10 cellular contexts compared by ENCODE assay signal in the genomic region with DNA sequence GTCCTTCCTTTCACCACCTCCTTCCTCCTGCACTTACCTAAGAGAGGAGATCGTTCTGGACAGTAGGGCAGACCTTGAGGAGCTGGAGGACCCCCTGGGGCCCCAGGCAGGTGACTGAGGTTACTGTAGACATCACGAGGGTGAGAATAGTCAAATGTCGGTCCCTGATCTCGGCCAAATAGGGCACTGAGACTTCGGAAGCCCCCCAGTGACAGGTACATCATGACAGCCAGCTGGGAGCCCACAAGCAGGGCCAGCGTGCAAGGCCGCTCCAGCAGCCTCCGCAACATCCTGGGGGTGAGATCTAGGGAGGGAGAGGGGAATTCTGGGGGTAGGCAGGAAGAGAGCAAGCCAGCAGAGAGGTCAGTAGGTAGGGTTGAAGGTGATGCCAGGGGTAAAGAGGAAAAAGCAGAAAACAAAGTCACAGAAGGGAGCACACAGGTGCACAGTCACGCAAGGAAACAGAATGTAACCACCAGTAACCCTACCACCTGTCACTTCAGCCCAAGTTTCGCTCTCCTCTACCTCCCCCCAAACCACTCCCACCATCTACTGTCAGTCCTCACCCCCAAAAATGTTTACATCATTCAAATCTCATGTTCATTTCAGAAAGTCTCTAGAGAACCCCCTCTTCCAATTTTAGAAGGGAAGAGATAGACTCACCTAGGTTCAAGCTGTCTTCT. TPM values are rescaled to one million over a fixed set of nuclear protein-coding genes. Genes with fewer than 3 reads are reported as not detected.
DNase-seq lines count a peak whose midpoint lies in the region; ATAC-seq and TF ChIP-seq lines count a peak whose summit lies in the region.
"Had no signal": no experiment of that assay in that cellular context is flagged by ENCODE, and none has a peak within 500 bp of the region (broad histone marks: within the 10 kb centered on the region; RNA-seq: fewer than 3 reads in every experiment).

No MANE protein-coding gene starts in this region.

- no peaks in the 10 kb centered on the region for H3K9me3 ChIP-seq in SK-N-SH
- H3K9me3 ChIP-seq in hepatocyte (ENCODE audit: low read depth) = no peaks in the 10 kb centered on the region
- H3K9me3 ChIP-seq in left lung = no peaks in the 10 kb centered on the region

- no peaks in the 10 kb centered on the region for H3K27me3 ChIP-seq in SK-N-SH (ENCODE audit: insufficient read depth)
- no peaks in the 10 kb centered on the region for H3K27me3 ChIP-seq in hepatocyte
- no peaks in the 10 kb centered on the region for H3K27me3 ChIP-seq in left lung

- H2AFZ ChIP-seq in SK-N-SH (ENCODE audit: low read depth) = no peak overlapping the region; the same call in 1 of the 2 replicates
- H2AFZ ChIP-seq in hepatocyte = no peak overlapping the region

- H3K36me3 ChIP-seq in SK-N-SH (replicated peaks in 1 of 2; ENCODE audit: control insufficient read depth in 1 of 2, insufficient read depth in 2 of 2, low read length in 1 of 2) = peaks cover 29 to 44% of the 10 kb centered on the region in 2 experiments
- no peaks in the 10 kb centered on the region for H3K36me3 ChIP-seq in hepatocyte (replicated peaks; ENCODE audit: insufficient read depth, low read depth)
- H3K36me3 ChIP-seq in left lung = peaks cover 0 to 48% of the 10 kb centered on the region in 2 donors

- H3K79me2 ChIP-seq in SK-N-SH (ENCODE audit: insufficient read depth) (peaks cover 17% of the 10 kb centered on the region), hepatocyte (peaks cover 17% of the 10 kb centered on the region)

- 84% methylated on average over 10 of the region's 10 CpGs for WGBS in SK-N-SH (ENCODE audit: low lambda C conversion rate)
- 94% methylated on average over 10 of the region's 10 CpGs for WGBS in hepatocyte (ENCODE audit: low lambda C conversion rate, missing lambda C conversion rate)

- no peaks in the 10 kb centered on the region for H3K9me2 ChIP-seq in SK-N-SH
- H3K9me2 ChIP-seq in hepatocyte (replicated peaks; ENCODE audit: insufficient read depth) = no peaks in the 10 kb centered on the region

- H3K4me3 Mint-ChIP-seq in activated CD4-positive, alpha-beta memory T cell treated with anti-CD3 and anti-CD28 coated beads, Interleukin-2, amount 10 ng/mL, durations not matched to agents 7 days and 5 days = peak overlapping the region; percentile 97
- H3K4me3 Mint-ChIP-seq in stimulated activated naive B cell treated with anti-CD40 and anti-IgM and Interleukin-4, amounts not matched to agents 10 μg/mL and 1 μg/mL and 100 μg/mL, for 72 hours = peak overlapping the region; percentile 98

- TF ChIP-seq EP300 in SK-N-SH (IDR thresholded peaks at IDR 0.05; ENCODE audit: borderline replicate concordance in 1 of 2, low read depth in 1 of 2, low read length in 1 of 2) = no peak

- no peaks in the 10 kb centered on the region for H3K9me3 Mint-ChIP-seq in activated CD4-positive, alpha-beta memory T cell treated with anti-CD3 and anti-CD28 coated beads, Interleukin-2, amount 10 ng/mL, durations not matched to agents 7 days and 5 days
- H3K9me3 Mint-ChIP-seq in stimulated activated naive B cell treated with anti-CD40 and anti-IgM and Interleukin-4, amounts not matched to agents 10 μg/mL and 1 μg/mL and 100 μg/mL, for 72 hours = no peaks in the 10 kb centered on the region

- H3K4me2 ChIP-seq in SK-N-SH (peak overlapping the region; percentile 98), hepatocyte (peak overlapping the region; percentile 90)

- intact Hi-C loops in left lung (cut with DNase I) = no loop called here

- peaks cover 5% of the 10 kb centered on the region for H3F3A ChIP-seq in SK-N-SH (replicated peaks; ENCODE audit: insufficient read depth)

- no peak for TF ChIP-seq CTCF in SK-N-SH (IDR thresholded peaks at IDR 0.05)
- no peak for TF ChIP-seq CTCF in hepatocyte (IDR thresholded peaks at IDR 0.05; ENCODE audit: poor library complexity)
- TF ChIP-seq CTCF in left lung (IDR thresholded peaks at IDR 0.05) = no peak

- no peaks in the 10 kb centered on the region for H3K27me3 Mint-ChIP-seq in activated CD4-positive, alpha-beta memory T cell treated with anti-CD3 and anti-CD28 coated beads, Interleukin-2, amount 10 ng/mL, durations not matched to agents 7 days and 5 days
- H3K27me3 Mint-ChIP-seq in stimulated activated naive B cell treated with anti-CD40 and anti-IgM and Interleukin-4, amounts not matched to agents 10 μg/mL and 1 μg/mL and 100 μg/mL, for 72 hours = no peaks in the 10 kb centered on the region

- peak overlapping the region; percentile 77 for H3K9ac ChIP-seq in SK-N-SH

- DNase-seq in SK-N-SH = no peak
- DNase-seq in activated CD4-positive, alpha-beta memory T cell treated with anti-CD3 and anti-CD28 coated beads, Interleukin-2, amount 10 ng/mL, durations not matched to agents 7 days and 5 days = no peak
- DNase-seq in hepatocyte (ENCODE audit: low spot score) = no peak
- DNase-seq in stimulated activated naive B cell treated with anti-CD40 and anti-IgM and Interleukin-4, amounts not matched to agents 10 μg/mL and 1 μg/mL and 100 μg/mL, for 72 hours = no peak
- no peak for DNase-seq in SKM-1 treated with dmso at 0.1 percent for 144 hours (lab: John Stamatoyannopoulos, UW; ENCODE audit: unreplicated experiment)
- DNase-seq in iPS-NIHi7 (ENCODE audit: extremely low spot score) = no peak
- DNase-seq in left lung = no peak
- DNase-seq: activated CD8-positive, alpha-beta memory T cell treated with anti-CD3 and anti-CD28 coated beads, Interleukin-2, amount 50 U/mL, for 48 hours; Kasumi-1 had no signal

- TF ChIP-seq RAD21 in SK-N-SH (IDR thresholded peaks at IDR 0.05; ENCODE audit: low read length) = no peak

- H3K36me3 Mint-ChIP-seq in activated CD4-positive, alpha-beta memory T cell treated with anti-CD3 and anti-CD28 coated beads, Interleukin-2, amount 10 ng/mL, durations not matched to agents 7 days and 5 days (ENCODE audit: low read depth) = peaks cover 61% of the 10 kb centered on the region
- peaks cover 22 to 47% of the 10 kb centered on the region in 2 donors for H3K36me3 Mint-ChIP-seq in stimulated activated naive B cell treated with anti-CD40 and anti-IgM and Interleukin-4, amounts not matched to agents 10 μg/mL and 1 μg/mL and 100 μg/mL, for 72 hours

- ATAC-seq in SK-N-SH treated with all-trans-retinoic acid at 6 μM for 48 hours (no peak), left lung (no peak)
- no peak for ATAC-seq in stimulated activated naive B cell treated with anti-CD40 and anti-IgM and Interleukin-4, amounts not matched to agents 10 μg/mL and 1 μg/mL and 100 μg/mL, for 72 hours (replicated peaks)

- H4K20me1 ChIP-seq in SK-N-SH (ENCODE audit: insufficient read depth) (no peaks in the 10 kb centered on the region), hepatocyte (ENCODE audit: insufficient read depth, poor library complexity, severe bottlenecking) (no peaks in the 10 kb centered on the region)

- H3K4me1 ChIP-seq in SK-N-SH (ENCODE audit: control insufficient read depth in 1 of 2, insufficient read depth in 2 of 2, low read depth in 1 of 2, low read length in 1 of 2) (peaks cover 0 to 18% of the 10 kb centered on the region in 2 experiments; a peak in 1 of 4 replicates), hepatocyte (ENCODE audit: insufficient read depth) (peaks cover 8% of the 10 kb centered on the region), left lung (peaks cover 13 to 30% of the 10 kb centered on the region in 2 donors)

- peak overlapping the region; percentile 96 for H3K27ac Mint-ChIP-seq in activated CD4-positive, alpha-beta memory T cell treated with anti-CD3 and anti-CD28 coated beads, Interleukin-2, amount 10 ng/mL, durations not matched to agents 7 days and 5 days
- peak overlapping the region; percentile 99 for H3K27ac Mint-ChIP-seq in stimulated activated naive B cell treated with anti-CD40 and anti-IgM and Interleukin-4, amounts not matched to agents 10 μg/mL and 1 μg/mL and 100 μg/mL, for 72 hours

- CTCF ChIA-PET in SK-N-SH (lab: Yijun Ruan, JAX) = interaction anchor here (1.1 to 4.1 kb wide), 3 partner anchors 8 to 26 kb away, joined by 5 to 29 read pairs (median 5); a partner anchor contains a TSS
- CTCF ChIA-PET in activated CD4-positive, alpha-beta memory T cell treated with anti-CD3 and anti-CD28 coated beads, Interleukin-2, amount 10 ng/mL, durations not matched to agents 7 days and 5 days (lab: Charles Lee) = interaction anchor here (0.8 to 2.3 kb wide), 4 partner anchors 10 to 115 kb away, joined by 3 to 30 read pairs (median 10); a partner anchor contains a TSS

- peaks cover 67% of the 10 kb centered on the region for H3K4me1 Mint-ChIP-seq in activated CD4-positive, alpha-beta memory T cell treated with anti-CD3 and anti-CD28 coated beads, Interleukin-2, amount 10 ng/mL, durations not matched to agents 7 days and 5 days
- H3K4me1 Mint-ChIP-seq in stimulated activated naive B cell treated with anti-CD40 and anti-IgM and Interleukin-4, amounts not matched to agents 10 μg/mL and 1 μg/mL and 100 μg/mL, for 72 hours = peaks cover 34 to 59% of the 10 kb centered on the region in 2 donors

- H3K27ac ChIP-seq in SK-N-SH (ENCODE audit: low read depth in 2 of 2, low read length in 1 of 2) = no peak overlapping the region
- no peak overlapping the region for H3K27ac ChIP-seq in hepatocyte
- no peak overlapping the region for H3K27ac ChIP-seq in left lung

- peak overlapping the region; percentile 73; a peak in 3 of 4 replicates for H3K4me3 ChIP-seq in SK-N-SH (ENCODE audit: low read depth in 2 of 2, low read length in 1 of 2)
- H3K4me3 ChIP-seq in hepatocyte = peak overlapping the region; percentile 74
- H3K4me3 ChIP-seq in left lung = peak overlapping the region in 1 of 2 donors; percentile 81

- POLR2A ChIA-PET in SK-N-SH (lab: Yijun Ruan, JAX) = interaction anchor here (1.4 kb wide), 1 partner anchor 10 kb away, joined by 11 read pairs; a partner anchor contains a TSS
- POLR2A ChIA-PET in activated CD4-positive, alpha-beta memory T cell treated with anti-CD3 and anti-CD28 coated beads, Interleukin-2, amount 10 ng/mL, durations not matched to agents 7 days and 5 days (lab: Charles Lee) = interaction anchor here (0.9 to 3.3 kb wide), 10 partner anchors 9 to 115 kb away, joined by 4 to 69 read pairs (median 10); a partner anchor contains a TSS

RNA-seq across cellular contexts. Expression of a gene that starts 1.4 kb away (rescaled TPM):
- 50.5 and 56.5 TPM in 2 replicates for polyA plus RNA-seq in SK-N-SH (2012; rRNA removed)
- polyA plus RNA-seq in SK-N-SH (2012; cell fraction: cytosol; rRNA removed) = 36.4 and 47.7 TPM in 2 replicates
- polyA plus RNA-seq in SK-N-SH (2012; cell fraction: nucleus; rRNA removed) = 60.0 and 75.7 TPM in 2 replicates
- total RNA-seq in activated CD4-positive, alpha-beta memory T cell treated with anti-CD3 and anti-CD28 coated beads, Interleukin-2, amount 10 ng/mL, durations not matched to agents 7 days and 5 days = 10 to 100 TPM; 55.0 to 56.7 TPM
- 32.2 and 36.0 TPM in 2 replicates for total RNA-seq in hepatocyte
- polyA plus RNA-seq in hepatocyte = 48.1 and 56.9 TPM in 2 replicates
- 10 to 100 TPM; 35.3 to 35.8 TPM for total RNA-seq in left lung

RNA-seq across cellular contexts. Expression of a gene that starts 9.7 kb away (rescaled TPM):
- polyA plus RNA-seq in SK-N-SH (2012; rRNA removed) = 30.7 and 47.3 TPM in 2 replicates
- polyA plus RNA-seq in SK-N-SH (2012; cell fraction: cytosol; rRNA removed) = 9.4 and 15.8 TPM in 2 replicates
- 216 and 224 TPM in 2 replicates for polyA plus RNA-seq in SK-N-SH (2012; cell fraction: nucleus; rRNA removed)
- 10 to 100 TPM; 32.9 to 33.2 TPM for total RNA-seq in activated CD4-positive, alpha-beta memory T cell treated with anti-CD3 and anti-CD28 coated beads, Interleukin-2, amount 10 ng/mL, durations not matched to agents 7 days and 5 days
- total RNA-seq in hepatocyte = 11.2 and 18.3 TPM in 2 replicates
- 30.7 and 31.6 TPM in 2 replicates for polyA plus RNA-seq in hepatocyte
- total RNA-seq in left lung = 10 to 100 TPM; 15.2 to 18.7 TPM

RNA-seq across cellular contexts. Expression of a gene that starts 16.6 kb away (rescaled TPM):
- polyA plus RNA-seq in SK-N-SH (2012; rRNA removed) = 24.5 and 26.8 TPM in 2 replicates
- polyA plus RNA-seq in SK-N-SH (2012; cell fraction: cytosol; rRNA removed) = 13.4 and 18.4 TPM in 2 replicates
- polyA plus RNA-seq in SK-N-SH (2012; cell fraction: nucleus; rRNA removed) = 94.1 and 110 TPM in 2 replicates
- total RNA-seq in activated CD4-positive, alpha-beta memory T cell treated with anti-CD3 and anti-CD28 coated beads, Interleukin-2, amount 10 ng/mL, durations not matched to agents 7 days and 5 days = 10 to 100 TPM; 32.5 to 34.8 TPM
- total RNA-seq in hepatocyte = 5.5 and 7.7 TPM in 2 replicates
- 24.4 and 44.7 TPM in 2 replicates for polyA plus RNA-seq in hepatocyte
- 10 to 100 TPM; 24.1 to 25.8 TPM for total RNA-seq in left lung

RNA-seq across cellular contexts. Expression of a gene that starts 22.1 kb away (rescaled TPM):
- polyA plus RNA-seq in SK-N-SH (2012; rRNA removed) = 150 and 201 TPM in 2 replicates
- 232 and 236 TPM in 2 replicates for polyA plus RNA-seq in SK-N-SH (2012; cell fraction: cytosol; rRNA removed)
- 40.4 and 62.6 TPM in 2 replicates for polyA plus RNA-seq in SK-N-SH (2012; cell fraction: nucleus; rRNA removed)
- total RNA-seq in activated CD4-positive, alpha-beta memory T cell treated with anti-CD3 and anti-CD28 coated beads, Interleukin-2, amount 10 ng/mL, durations not matched to agents 7 days and 5 days = 100 to 1,000 TPM; 103 to 113 TPM
- total RNA-seq in hepatocyte = 105 and 136 TPM in 2 replicates
- 119 and 128 TPM in 2 replicates for polyA plus RNA-seq in hepatocyte
- 10 to 100 TPM; 93.8 to 99.8 TPM for total RNA-seq in left lung

RNA-seq across cellular contexts. Expression of a gene that starts 22.9 kb away (rescaled TPM):
- polyA plus RNA-seq in SK-N-SH (2012; rRNA removed) = 1.2 and 1.6 TPM in 2 replicates
- 0.59 and 1.0 TPM in 2 replicates for polyA plus RNA-seq in SK-N-SH (2012; cell fraction: cytosol; rRNA removed)
- 1.5 and 2.0 TPM in 2 replicates for polyA plus RNA-seq in SK-N-SH (2012; cell fraction: nucleus; rRNA removed)
- 1 to 10 TPM in 1 of 2 experiments, under 1 TPM in 1; 0.83 to 1.2 TPM for total RNA-seq in activated CD4-positive, alpha-beta memory T cell treated with anti-CD3 and anti-CD28 coated beads, Interleukin-2, amount 10 ng/mL, durations not matched to agents 7 days and 5 days
- total RNA-seq in hepatocyte = 1.2 and 2.3 TPM in 2 replicates
- polyA plus RNA-seq in hepatocyte = 4.4 and 6.1 TPM in 2 replicates
- total RNA-seq in left lung = 10 to 100 TPM; 13.4 to 15.4 TPM
